In the genomic region with DNA sequence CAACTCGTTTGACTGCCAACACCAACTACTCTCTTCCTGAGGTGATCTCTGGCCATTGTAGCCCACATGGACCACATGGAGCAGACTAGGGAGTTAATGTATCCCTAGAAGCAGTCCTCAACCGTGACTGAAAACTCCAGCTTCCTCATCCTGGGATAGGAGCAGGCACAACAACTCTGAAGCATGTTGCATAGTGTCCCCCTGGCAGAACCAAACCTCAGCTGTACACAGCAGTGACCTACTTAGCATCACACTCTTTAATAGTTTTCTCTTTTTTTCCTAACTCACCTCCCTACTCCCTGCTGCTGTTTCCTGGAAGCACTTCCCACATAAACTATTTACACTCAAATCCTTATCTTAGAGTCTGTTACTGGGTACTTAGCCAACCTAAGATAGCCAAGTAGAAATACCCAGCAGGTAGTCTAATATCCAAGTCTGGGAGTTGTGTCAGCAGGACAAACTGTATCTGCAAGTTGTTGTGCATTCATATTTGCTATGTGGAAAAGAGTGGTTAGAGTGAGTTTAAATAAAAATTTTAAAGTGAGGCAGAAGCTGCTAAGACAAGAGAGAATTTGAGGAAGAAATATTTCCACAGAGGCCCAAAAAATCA, we compare ENCODE assay signal across 25 cellular contexts.
A peak's percentile ranks its signal among the peaks of the same experiment; 100 is the strongest.
DNase-seq lines count a peak whose midpoint lies in the region; ATAC-seq, FAIRE-seq and TF ChIP-seq lines count a peak whose summit lies in the region.
"Had no signal": no experiment of that assay in that cellular context is flagged by ENCODE, and none has a peak within 500 bp of the region (broad histone marks: within the 10 kb centered on the region; RNA-seq: fewer than 3 reads in every experiment).

No MANE protein-coding gene starts in this region.

- no peaks in the 10 kb centered on the region for H3K36me3 ChIP-seq in heart right ventricle
- no peaks in the 10 kb centered on the region for H3K36me3 ChIP-seq in hepatocyte (replicated peaks; ENCODE audit: insufficient read depth, low read depth)
- H3K36me3 ChIP-seq in ascending aorta: no peaks in the 10 kb centered on the region
- H3K36me3 ChIP-seq: MG63, SJCRH30 had no signal

- H3K4me2 ChIP-seq in hepatocyte: no peak overlapping the region

- no peaks in the 10 kb centered on the region for H3K27me3 ChIP-seq in heart right ventricle
- no peaks in the 10 kb centered on the region for H3K27me3 ChIP-seq in hepatocyte
- H3K27me3 ChIP-seq in ascending aorta: no peaks in the 10 kb centered on the region
- H3K27me3 ChIP-seq: MG63, SJCRH30 had no signal

- H3K27ac ChIP-seq in heart right ventricle (peak overlapping the region in 6 of 10 donors; percentile 20 to 67 (median 40)), hepatocyte (peak overlapping the region; percentile 29), ascending aorta (no peak overlapping the region)
- H3K27ac ChIP-seq: 22Rv1, SJCRH30 had no signal

- TF ChIP-seq CTCF in heart right ventricle (IDR thresholded peaks at IDR 0.05) (no peak), hepatocyte (IDR thresholded peaks at IDR 0.05; ENCODE audit: poor library complexity) (no peak), ascending aorta (IDR thresholded peaks at IDR 0.05) (no peak)

- WGBS in heart right ventricle, 2 donors: 17 to 20% methylated on average over 2 of the region's 2 CpGs
- 59% methylated on average over 2 of the region's 2 CpGs for WGBS in hepatocyte (ENCODE audit: low lambda C conversion rate, missing lambda C conversion rate)

- H3K79me2 ChIP-seq in hepatocyte: peaks cover 6% of the 10 kb centered on the region

- peaks cover 0 to 18% (median 10%) of the 10 kb centered on the region in 9 donors for H3K4me1 ChIP-seq in heart right ventricle
- H3K4me1 ChIP-seq in hepatocyte (ENCODE audit: insufficient read depth): peaks cover 10% of the 10 kb centered on the region
- H3K4me1 ChIP-seq in ascending aorta: peaks cover 2 to 24% of the 10 kb centered on the region in 2 donors
- H3K4me1 ChIP-seq: SJCRH30 had no signal

- no peaks in the 10 kb centered on the region for H4K20me1 ChIP-seq in hepatocyte (ENCODE audit: insufficient read depth, poor library complexity, severe bottlenecking)

- H3K9me3 ChIP-seq in heart right ventricle: peaks cover 0 to 18% (median 0%) of the 10 kb centered on the region in 11 donors
- H3K9me3 ChIP-seq in hepatocyte (ENCODE audit: low read depth): peaks cover 4% of the 10 kb centered on the region
- H3K9me3 ChIP-seq in ascending aorta: no peaks in the 10 kb centered on the region
- H3K9me3 ChIP-seq: MG63 had no signal

- FAIRE-seq in urothelium cell line (lab: Jason Lieb, UNC): peak; percentile 13
- FAIRE-seq: GM19239, HTR-8/SVneo had no signal

- ATAC-seq in Right ventricle myocardium inferior (peak; percentile 49), heart right ventricle (peak in 7 of 8 donors; percentile 30 to 77 (median 45)), HG02938 (IDR thresholded peaks at IDR 0.05; ENCODE audit: unreplicated experiment) (no peak)
- ATAC-seq: Panc1, SK-N-SH treated with all-trans-retinoic acid at 6 μM for 48 hours had no signal

- H3K4me3 ChIP-seq in heart right ventricle (no peak overlapping the region), hepatocyte (no peak overlapping the region), ascending aorta (no peak overlapping the region)
- H3K4me3 ChIP-seq: MG63, SJCRH30 had no signal

- intact Hi-C loops in Right ventricle myocardium inferior (cut with DNase I): no loop called here
- intact Hi-C loops in cardiac septum (cut with DNase I): no loop called here
- intact Hi-C loops in heart right ventricle (cut with DNase I): no loop called here
- intact Hi-C loops in ascending aorta (cut with DNase I): no loop called here

- DNase-seq in Right ventricle myocardium inferior (ENCODE audit: missing footprints): no peak
- DNase-seq in cardiac septum (ENCODE audit: low spot score): no peak
- DNase-seq in heart right ventricle: no peak
- DNase-seq in hepatocyte (ENCODE audit: low spot score): no peak
- no peak for DNase-seq in urothelium cell line (ENCODE audit: low spot score)
- DNase-seq in ascending aorta (ENCODE audit: low spot score in 2 of 2): no peak
- no peak for DNase-seq in NCI-H1694 (lab: John Stamatoyannopoulos, UW)
- DNase-seq: Calu3, DND-41, H7, KBM-7, MG63, NCI-H1417, NCI-H1694 treated with DMSO at 0.1 percent for 48 hours, NCI-H2081, NCI-H2227 treated with DMSO at 0.1 percent for 48 hours, NCI-H510A, NCI-H69, SJCRH30 had no signal

- H2AFZ ChIP-seq in hepatocyte: no peak overlapping the region

- H3K9me2 ChIP-seq in hepatocyte (replicated peaks; ENCODE audit: insufficient read depth): no peaks in the 10 kb centered on the region

Comparison
In these comparisons a context has a peak if more than half of its experiments do, and no peak if none do; other contexts are left out.
1. H3K27ac ChIP-seq: peak in heart right ventricle (6 of 10) and hepatocyte (single experiment); none in ascending aorta (0 of 2).